9 cellular contexts compared by ENCODE assay signal in the genomic region with DNA sequence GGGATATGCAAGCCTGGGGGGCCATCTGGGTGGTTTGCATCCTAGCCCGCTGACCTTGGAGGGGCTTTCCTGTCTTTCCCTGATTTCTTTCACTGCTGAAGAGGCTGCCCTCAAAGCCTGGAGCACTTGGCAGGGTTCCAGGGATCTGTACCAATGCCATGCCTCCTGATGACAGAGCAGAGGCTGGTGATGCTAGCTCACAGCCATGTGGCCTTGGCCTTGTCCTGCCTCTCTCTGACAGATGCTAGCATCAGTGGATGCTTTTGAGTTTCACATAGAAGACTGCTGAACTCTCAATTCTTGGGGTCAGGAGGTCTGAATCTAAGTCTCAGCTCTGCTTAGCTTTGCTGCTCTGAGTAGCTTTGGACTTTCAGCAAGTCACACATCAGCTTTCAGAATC. TPM values are rescaled to one million over a fixed set of nuclear protein-coding genes. Genes with fewer than 3 reads are reported as not detected.
DNase-seq lines count a peak whose midpoint lies in the region.
"Had no signal": no experiment of that assay in that cellular context is flagged by ENCODE, and none has a peak within 500 bp of the region (broad histone marks: within the 10 kb centered on the region; RNA-seq: fewer than 3 reads in every experiment).

No MANE protein-coding gene starts in this region.

- no peaks in the 10 kb centered on the region for H3K9me3 ChIP-seq in effector memory CD4-positive, alpha-beta T cell (ENCODE audit: control insufficient read depth, low read length)

- DNase-seq in NCI-H1417 (lab: John Stamatoyannopoulos, UW) = peak; percentile 13 to 63 (median 28)
- no peak for DNase-seq in NCI-H1417 treated with DMSO at 0.1 percent for 48 hours (lab: John Stamatoyannopoulos, UW)
- peak; percentile 11 for DNase-seq in HCEC 1CT
- DNase-seq in OCI-M1 (lab: John Stamatoyannopoulos, UW) = peak; percentile 42
- no peak for DNase-seq in immature natural killer cell
- DNase-seq in SIG-M5 (lab: John Stamatoyannopoulos, UW) = no peak
- DNase-seq in effector memory CD4-positive, alpha-beta T cell = no peak
- DNase-seq in GM19240 (ENCODE audit: insufficient read length, low spot score) = no peak

- H3K27ac ChIP-seq in effector memory CD4-positive, alpha-beta T cell (ENCODE audit: insufficient read depth, low read length, poor library complexity, severe bottlenecking) = no peak overlapping the region
- H3K27ac ChIP-seq: foreskin keratinocyte had no signal

- H3K4me1 ChIP-seq in effector memory CD4-positive, alpha-beta T cell (ENCODE audit: control insufficient read depth, insufficient read depth, low read length, poor library complexity, severe bottlenecking) = peaks cover 20% of the 10 kb centered on the region
- H3K4me1 ChIP-seq: foreskin keratinocyte had no signal

- H3K36me3 ChIP-seq in effector memory CD4-positive, alpha-beta T cell (ENCODE audit: control insufficient read depth, insufficient read depth, low read length) = no peaks in the 10 kb centered on the region

- no peaks in the 10 kb centered on the region for H3K27me3 Mint-ChIP-seq in immature natural killer cell (ENCODE audit: low read depth in 3 of 3)

- H3K27me3 ChIP-seq in effector memory CD4-positive, alpha-beta T cell (replicated peaks; ENCODE audit: control insufficient read depth, insufficient read depth, low read length, poor library complexity, severe bottlenecking) = no peaks in the 10 kb centered on the region
- H3K27me3 ChIP-seq: foreskin keratinocyte had no signal

- H3K4me3 ChIP-seq in effector memory CD4-positive, alpha-beta T cell (ENCODE audit: insufficient read depth, low read depth, low read length, poor library complexity, severe bottlenecking) = no peak overlapping the region

- peak overlapping the region in 3 of 6 donors; percentile 61 to 91 (median 75) for H3K27ac Mint-ChIP-seq in immature natural killer cell

- H3K4me1 Mint-ChIP-seq in immature natural killer cell = peaks cover 25 to 27% of the 10 kb centered on the region in 2 donors

- H3K4me3 Mint-ChIP-seq in immature natural killer cell = peak overlapping the region in 4 of 5 donors; percentile 82 to 91 (median 86)

- H3K36me3 Mint-ChIP-seq in immature natural killer cell = no peaks in the 10 kb centered on the region

- H3K9me3 Mint-ChIP-seq in immature natural killer cell = peaks cover 0 to 1% (median 0%) of the 10 kb centered on the region in 6 donors

RNA-seq across cellular contexts. Expression of gene RREB1, which starts 21.9 kb away (rescaled TPM):
- polyA plus RNA-seq in immature natural killer cell = 1 to 10 TPM in 2 of 3 donors, under 1 TPM in 1; 0.17 to 4.5 (median 3.3) TPM

Comparison
In these comparisons a context has a peak if more than half of its experiments do, and no peak if none do; other contexts are left out.
1. DNase-seq: peak in NCI-H1417 (3 of 3), HCEC 1CT (single experiment) and OCI-M1 (single experiment); none in NCI-H1417 treated with DMSO at 0.1 percent for 48 hours (single experiment), immature natural killer cell (0 of 3), SIG-M5 (single experiment), effector memory CD4-positive, alpha-beta T cell (0 of 3) and GM19240 (single experiment).